In genomic region chr1:52631759-52632331, GRCh38 we compare ENCODE assay signal across 13 cellular contexts. TPM values are rescaled to one million over a fixed set of nuclear protein-coding genes. Genes with fewer than 3 reads are reported as not detected.
A peak's percentile ranks its signal among the peaks of the same experiment; 100 is the strongest.
DNase-seq lines count a peak whose midpoint lies in the region; ATAC-seq and TF ChIP-seq lines count a peak whose summit lies in the region.
"Had no signal": no experiment of that assay in that cellular context is flagged by ENCODE, and none has a peak within 500 bp of the region (broad histone marks: within the 10 kb centered on the region; RNA-seq: fewer than 3 reads in every experiment).

No MANE protein-coding gene starts in this region.

- intact Hi-C loops in activated T-helper 2 cell treated with anti-CD3 and anti-CD28 coated beads, Interferon-gamma antibody, Interleukin-2, Interleukin-4, amounts not matched to agents 10 μg/mL and 5 μg/mL and 100 μg/mL, durations not matched to agents 14 hours and 24 hours and 36 hours (cut with micrococcal nuclease): loop anchor here (2.0 kb wide), 1 partner anchor 29 kb away; the partner anchor contains the start of gene GPX7
- intact Hi-C loops in natural killer cell (cut with micrococcal nuclease): loop anchor here (10.0 kb wide), 2 partner anchors 53 to 1657 kb away; partner anchors contain the start of gene CDKN2C

- no peak overlapping the region for H3K27ac Mint-ChIP-seq in activated T-helper 2 cell treated with anti-CD3 and anti-CD28 coated beads, Interferon-gamma antibody, Interleukin-2, Interleukin-4, amounts not matched to agents 10 μg/mL and 5 μg/mL and 100 μg/mL, durations not matched to agents 14 hours and 24 hours and 36 hours
- peak overlapping the region; percentile 96 to 98 for H3K27ac Mint-ChIP-seq in natural killer cell

- no peak for ATAC-seq in natural killer cell
- no peak for ATAC-seq in esophagus mucosa

- no peak overlapping the region for H3K4me2 ChIP-seq in GM23248 (ENCODE audit: unreplicated experiment)

- peak overlapping the region; percentile 41 for H3K4me3 Mint-ChIP-seq in activated T-helper 2 cell treated with anti-CD3 and anti-CD28 coated beads, Interferon-gamma antibody, Interleukin-2, Interleukin-4, amounts not matched to agents 10 μg/mL and 5 μg/mL and 100 μg/mL, durations not matched to agents 14 hours and 24 hours and 36 hours (ENCODE audit: low read depth)
- peak overlapping the region; percentile 86 for H3K4me3 Mint-ChIP-seq in natural killer cell

- no peaks in the 10 kb centered on the region for H3K79me2 ChIP-seq in GM23248 (ENCODE audit: insufficient read depth)

- H3K36me3 ChIP-seq in GM23248 (ENCODE audit: low read depth): no peaks in the 10 kb centered on the region
- H3K36me3 ChIP-seq: brain microvascular endothelial cell, suprapubic skin had no signal

- H3K4me3 ChIP-seq in GM23248: no peak overlapping the region

- peak; percentile 19 for DNase-seq in EH (ENCODE audit: low read depth)
- peak; percentile 34 for DNase-seq in NCI-H2227 treated with DMSO at 0.1 percent for 48 hours (lab: John Stamatoyannopoulos, UW)
- DNase-seq in activated T-helper 2 cell treated with anti-CD3 and anti-CD28 coated beads, Interferon-gamma antibody, Interleukin-2, Interleukin-4, amounts not matched to agents 10 μg/mL and 5 μg/mL and 100 μg/mL, durations not matched to agents 14 hours and 24 hours and 36 hours (ENCODE audit: low spot score): no peak
- peak; percentile 19 for DNase-seq in natural killer cell
- no peak for DNase-seq in COLO829 (ENCODE audit: low spot score)
- DNase-seq in middle frontal gyrus (ENCODE audit: extremely low spot score, low spot score): no peak
- no peak for DNase-seq in GM23248
- DNase-seq: brain microvascular endothelial cell, NCI-H510A had no signal

- no peaks in the 10 kb centered on the region for H3F3A ChIP-seq in GM23248 (ENCODE audit: insufficient read depth)

- no peak overlapping the region for H3K9ac ChIP-seq in GM23248

- no peaks in the 10 kb centered on the region for H3K4me1 ChIP-seq in GM23248 (ENCODE audit: insufficient read depth)

- no peaks in the 10 kb centered on the region for H3K9me3 ChIP-seq in GM23248 (ENCODE audit: low read depth)
- H3K9me3 ChIP-seq: suprapubic skin had no signal

- peaks cover 7% of the 10 kb centered on the region for H3K9me3 Mint-ChIP-seq in activated T-helper 2 cell treated with anti-CD3 and anti-CD28 coated beads, Interferon-gamma antibody, Interleukin-2, Interleukin-4, amounts not matched to agents 10 μg/mL and 5 μg/mL and 100 μg/mL, durations not matched to agents 14 hours and 24 hours and 36 hours
- H3K9me3 Mint-ChIP-seq in natural killer cell: no peaks in the 10 kb centered on the region

- no peak overlapping the region for H3K27ac ChIP-seq in GM23248
- H3K27ac ChIP-seq: brain microvascular endothelial cell, suprapubic skin, VCaP had no signal

- in situ Hi-C loops in GM23248 (cut with MboI): no loop called here

- 93 to 94% methylated on average over 8 of the region's 8 CpGs for WGBS in GM23248 (ENCODE audit: low coverage in 1 of 2, low lambda C conversion rate in 2 of 2, missing lambda C conversion rate in 2 of 2), 2 experiments

- no peaks in the 10 kb centered on the region for H3K9me2 ChIP-seq in GM23248 (ENCODE audit: insufficient read depth)

- H4K20me1 ChIP-seq in GM23248 (ENCODE audit: insufficient read depth): no peaks in the 10 kb centered on the region

- H2AFZ ChIP-seq in GM23248: no peak overlapping the region

- peaks cover 20% of the 10 kb centered on the region for H3K27me3 ChIP-seq in GM23248 (replicated peaks; ENCODE audit: insufficient read depth)

- TF ChIP-seq CTCF in natural killer cell (IDR thresholded peaks at IDR 0.05): no peak

- peaks cover 26% of the 10 kb centered on the region for H3K4me1 Mint-ChIP-seq in activated T-helper 2 cell treated with anti-CD3 and anti-CD28 coated beads, Interferon-gamma antibody, Interleukin-2, Interleukin-4, amounts not matched to agents 10 μg/mL and 5 μg/mL and 100 μg/mL, durations not matched to agents 14 hours and 24 hours and 36 hours (ENCODE audit: low read depth)
- H3K4me1 Mint-ChIP-seq in natural killer cell: peaks cover 74 to 76% of the 10 kb centered on the region in 2 donors

- H3K27me3 Mint-ChIP-seq in activated T-helper 2 cell treated with anti-CD3 and anti-CD28 coated beads, Interferon-gamma antibody, Interleukin-2, Interleukin-4, amounts not matched to agents 10 μg/mL and 5 μg/mL and 100 μg/mL, durations not matched to agents 14 hours and 24 hours and 36 hours (ENCODE audit: low read depth): peaks cover 7% of the 10 kb centered on the region
- no peaks in the 10 kb centered on the region for H3K27me3 Mint-ChIP-seq in natural killer cell (ENCODE audit: low read depth in 2 of 2)

- peaks cover 5% of the 10 kb centered on the region for H3K36me3 Mint-ChIP-seq in activated T-helper 2 cell treated with anti-CD3 and anti-CD28 coated beads, Interferon-gamma antibody, Interleukin-2, Interleukin-4, amounts not matched to agents 10 μg/mL and 5 μg/mL and 100 μg/mL, durations not matched to agents 14 hours and 24 hours and 36 hours (ENCODE audit: low read depth)
- no peaks in the 10 kb centered on the region for H3K36me3 Mint-ChIP-seq in natural killer cell

RNA-seq across cellular contexts. Expression of gene SHISAL2A, which starts 1.1 kb away (rescaled TPM):
- 1.9 and 2.5 TPM in 2 replicates for total RNA-seq in activated T-helper 2 cell treated with anti-CD3 and anti-CD28 coated beads, Interferon-gamma antibody, Interleukin-2, Interleukin-4, amounts not matched to agents 10 μg/mL and 5 μg/mL and 100 μg/mL, durations not matched to agents 14 hours and 24 hours and 36 hours
- 10 to 100 TPM; 14.0 to 31.4 (median 16.2) TPM for total RNA-seq in natural killer cell
- total RNA-seq in esophagus mucosa: 0.36 TPM
- not detected in 2 replicates for total RNA-seq in GM23248 (2014; rRNA removed; shearing (Covaris generic))
- not detected in 2 replicates for polyA plus RNA-seq in GM23248 (2016; fragmentation: Nextera tagmentation; extraction: Ambion mirVana)
- total RNA-seq: lung microvascular endothelial cell, suprapubic skin had no signal

RNA-seq across cellular contexts. Expression of gene GPX7, which starts 29.7 kb away (rescaled TPM):
- total RNA-seq in activated T-helper 2 cell treated with anti-CD3 and anti-CD28 coated beads, Interferon-gamma antibody, Interleukin-2, Interleukin-4, amounts not matched to agents 10 μg/mL and 5 μg/mL and 100 μg/mL, durations not matched to agents 14 hours and 24 hours and 36 hours: 29.9 and 31.1 TPM in 2 replicates
- total RNA-seq in natural killer cell: 10 to 100 TPM in 2 of 3 donors, 1 to 10 TPM in 1; 9.7 to 10.6 (median 10.2) TPM
- 1.6 TPM for total RNA-seq in esophagus mucosa
- 38.7 and 44.7 TPM in 2 replicates for total RNA-seq in GM23248 (2014; rRNA removed; shearing (Covaris generic))
- polyA plus RNA-seq in GM23248 (2016; fragmentation: Nextera tagmentation; extraction: Ambion mirVana): 36.1 and 39.7 TPM in 2 replicates

Comparison
In these comparisons a context has a peak if more than half of its experiments do, and no peak if none do; other contexts are left out.
1. DNase-seq: peak in EH (single experiment), NCI-H2227 treated with DMSO at 0.1 percent for 48 hours (single experiment) and natural killer cell (single experiment); none in activated T-helper 2 cell treated with anti-CD3 and anti-CD28 coated beads, Interferon-gamma antibody, Interleukin-2, Interleukin-4, amounts not matched to agents 10 μg/mL and 5 μg/mL and 100 μg/mL, durations not matched to agents 14 hours and 24 hours and 36 hours (single experiment), COLO829 (single experiment), middle frontal gyrus (single experiment) and GM23248 (single experiment).